ENCODE assay signal across 9 cellular contexts in the genomic region with DNA sequence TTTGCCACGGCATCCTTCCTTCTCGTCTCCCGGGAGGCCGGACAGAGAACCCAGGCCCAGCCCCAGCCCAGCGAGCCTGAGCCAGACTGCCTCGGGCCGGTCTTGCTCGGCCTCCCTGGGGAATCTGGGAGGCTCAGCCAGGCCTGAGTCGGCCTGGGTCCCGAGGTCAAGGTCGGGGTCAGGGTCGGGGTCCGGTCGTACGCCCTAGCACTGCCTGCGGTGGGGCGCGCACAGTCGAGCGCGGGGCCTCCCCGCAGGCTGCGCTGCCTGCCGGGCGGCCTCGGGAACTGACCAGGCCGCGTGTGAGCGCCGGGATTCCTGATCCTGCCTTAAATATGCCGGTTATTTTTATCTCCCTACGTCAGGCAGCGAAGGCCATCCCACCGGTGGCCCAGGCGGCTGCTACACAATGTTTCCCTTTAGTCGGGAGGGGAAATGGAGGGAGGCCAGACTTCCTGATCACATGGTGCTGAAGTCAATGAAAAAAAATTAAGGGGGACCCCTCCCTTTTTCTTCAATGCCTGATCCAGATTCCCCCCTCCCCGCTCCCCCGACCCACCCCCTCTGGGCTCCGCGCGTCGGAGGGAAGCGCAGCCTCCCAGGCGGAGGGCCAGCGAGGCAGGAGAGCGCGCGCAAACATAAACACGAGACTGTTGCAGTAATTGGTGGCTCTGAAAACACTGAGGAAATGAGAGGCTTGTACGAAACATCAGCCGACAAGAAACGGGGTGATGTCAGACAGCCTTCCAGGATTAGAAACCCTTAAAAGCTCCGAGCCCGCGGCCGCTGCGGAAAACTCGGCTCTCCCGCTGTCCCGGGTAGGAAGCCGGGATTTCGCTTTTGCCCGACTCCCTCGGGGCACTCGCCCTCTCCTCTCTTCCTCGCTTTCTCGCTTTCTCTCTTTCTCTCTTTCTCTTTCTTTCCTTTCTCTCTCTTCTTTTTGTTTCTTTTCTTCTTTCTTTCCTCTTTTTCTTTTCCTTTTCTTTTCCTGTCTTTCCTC.
DNase-seq lines count a peak whose midpoint lies in the region; ATAC-seq and TF ChIP-seq lines count a peak whose summit lies in the region.
"Had no signal": no experiment of that assay in that cellular context is flagged by ENCODE, and none has a peak within 500 bp of the region (broad histone marks: within the 10 kb centered on the region; RNA-seq: fewer than 3 reads in every experiment).

No MANE protein-coding gene starts in this region.

- POLR2A ChIA-PET in activated B cell treated with CpG ODN at 0.5 μM for 24 hours (lab: Charles Lee), result interaction anchor here (0.7 kb wide), 1 partner anchor 235 kb away, joined by 4 read pairs; no protein-coding TSS in a partner anchor

- H3K27me3 Mint-ChIP-seq in activated B cell treated with CpG ODN at 0.5 μM for 24 hours, result peaks cover 17% of the 10 kb centered on the region

- H3K4me1 ChIP-seq in foreskin keratinocyte, result no peaks in the 10 kb centered on the region

- peaks cover 36% of the 10 kb centered on the region for H3K4me1 Mint-ChIP-seq in activated B cell treated with CpG ODN at 0.5 μM for 24 hours

- no peaks in the 10 kb centered on the region for H3K27me3 ChIP-seq in foreskin keratinocyte

- peak overlapping the region; percentile 81 for H3K4me3 Mint-ChIP-seq in activated B cell treated with CpG ODN at 0.5 μM for 24 hours

- intact Hi-C loops in activated B cell treated with CpG ODN at 0.5 μM for 24 hours (cut with micrococcal nuclease), result loop anchor here (5.0 kb wide), 1 partner anchor 145 kb away; no protein-coding TSS in a partner anchor

- CTCF ChIA-PET in activated B cell treated with CpG ODN at 0.5 μM for 24 hours (lab: Charles Lee), result no interaction called here

- DNase-seq in COLO829 (ENCODE audit: low spot score) (peak; percentile 99), activated B cell treated with CpG ODN at 0.5 μM for 24 hours (peak; percentile 15), foreskin keratinocyte (peak; percentile 23 to 39), myocyte (ENCODE audit: low read depth) (peak; percentile 92), ureter (ENCODE audit: low spot score) (peak; percentile 93)

- H3K9me3 Mint-ChIP-seq in activated B cell treated with CpG ODN at 0.5 μM for 24 hours, result no peaks in the 10 kb centered on the region

- no peaks in the 10 kb centered on the region for H3K36me3 Mint-ChIP-seq in activated B cell treated with CpG ODN at 0.5 μM for 24 hours (ENCODE audit: low read depth)

- H3K27ac Mint-ChIP-seq in activated B cell treated with CpG ODN at 0.5 μM for 24 hours, result no peak overlapping the region

- H3K27ac ChIP-seq in foreskin keratinocyte, result peak overlapping the region; percentile 87
- H3K27ac ChIP-seq: KMS-11 had no signal

- TF ChIP-seq CTCF in activated B cell treated with CpG ODN at 0.5 μM for 24 hours (IDR thresholded peaks at IDR 0.05), result no peak
- TF ChIP-seq CTCF in foreskin keratinocyte (conservative IDR thresholded peaks at IDR 0.05), result no peak

- ATAC-seq in HG03460 (IDR thresholded peaks at IDR 0.05; ENCODE audit: unreplicated experiment) (peak; percentile 68), activated B cell treated with CpG ODN at 0.5 μM for 24 hours (ENCODE audit: low read depth) (peak; percentile 21), foreskin keratinocyte (peak; percentile 67), HG02970 (IDR thresholded peaks at IDR 0.05; ENCODE audit: low FRiP score, unreplicated experiment) (no peak), GM19455 (IDR thresholded peaks at IDR 0.05; ENCODE audit: unreplicated experiment) (no peak)

Comparison
In these comparisons a context has a peak if more than half of its experiments do, and no peak if none do; other contexts are left out.
1. DNase-seq: peak in every context shown above with its lines; median percentile 99 in COLO829; 93 in ureter; 92 in myocyte; 31 in foreskin keratinocyte; 15 in activated B cell treated with CpG ODN at 0.5 μM for 24 hours.
2. ATAC-seq: peak in HG03460 (single experiment), activated B cell treated with CpG ODN at 0.5 μM for 24 hours (single experiment) and foreskin keratinocyte (single experiment); none in HG02970 (single experiment) and GM19455 (single experiment).